In the genomic region with DNA sequence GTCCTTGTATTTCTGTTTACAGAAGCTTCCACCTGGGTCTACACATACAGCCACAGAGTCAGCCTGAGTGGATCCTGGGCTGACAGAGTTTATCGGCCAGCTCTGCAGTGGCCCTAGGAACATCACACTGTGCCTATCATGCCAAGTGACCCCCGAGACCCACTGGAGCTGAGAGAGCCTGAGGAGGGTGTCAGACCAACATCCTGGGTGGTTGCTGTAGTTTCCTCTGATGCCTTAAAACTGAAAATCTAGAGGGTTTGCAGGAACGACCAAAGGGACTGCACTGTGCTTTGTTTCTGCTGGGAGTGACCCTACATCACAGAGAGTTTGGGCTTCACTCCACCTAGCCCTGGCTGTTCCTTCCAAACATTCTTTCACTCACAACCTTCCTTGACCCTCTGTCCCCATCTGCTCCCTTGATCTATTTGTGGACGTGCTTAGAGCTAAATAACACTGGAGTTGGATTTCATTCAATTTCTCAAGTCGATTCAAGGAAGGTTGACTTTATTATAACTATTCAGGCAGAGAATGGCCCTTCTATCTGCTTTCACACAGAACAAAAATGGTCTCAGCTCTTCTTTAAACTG, we compare ENCODE assay signal across 14 cellular contexts. TPM values are rescaled to one million over a fixed set of nuclear protein-coding genes. Genes with fewer than 3 reads are reported as not detected.
A peak's percentile ranks its signal among the peaks of the same experiment; 100 is the strongest.
DNase-seq lines count a peak whose midpoint lies in the region; ATAC-seq and TF ChIP-seq lines count a peak whose summit lies in the region.
"Had no signal": no experiment of that assay in that cellular context is flagged by ENCODE, and none has a peak within 500 bp of the region (broad histone marks: within the 10 kb centered on the region; RNA-seq: fewer than 3 reads in every experiment).

No MANE protein-coding gene starts in this region.

- ATAC-seq in left cardiac atrium (peak; percentile 68 to 77), sciatic nerve (peak; percentile 72), GM18907 (IDR thresholded peaks at IDR 0.05; ENCODE audit: unreplicated experiment) (no peak)

- no peaks in the 10 kb centered on the region for H3K9me3 Mint-ChIP-seq in CD14-positive monocyte
- H3K9me3 Mint-ChIP-seq: CD8-positive, alpha-beta memory T cell; mesothelial cell of epicardium; neural progenitor cell had no signal

- H3K27ac Mint-ChIP-seq in CD14-positive monocyte, result peak overlapping the region; percentile 75 to 97 (median 94)
- H3K27ac Mint-ChIP-seq: CD8-positive, alpha-beta memory T cell; mesothelial cell of epicardium; neural progenitor cell had no signal

- intact Hi-C loops in CD14-positive monocyte (cut with micrococcal nuclease) (loop anchor here in 1 of 2 donors (10.0 kb wide), 1 partner anchor 198 kb away; no protein-coding TSS in a partner anchor), left cardiac atrium (cut with DNase I) (no loop called here), sciatic nerve (cut with DNase I) (no loop called here)

- no peak overlapping the region for H3K4me3 Mint-ChIP-seq in CD14-positive monocyte
- H3K4me3 Mint-ChIP-seq: CD8-positive, alpha-beta memory T cell; mesothelial cell of epicardium; neural progenitor cell had no signal

- no peak for TF ChIP-seq CTCF in CD14-positive monocyte (IDR thresholded peaks at IDR 0.05)

- H3K4me1 Mint-ChIP-seq in CD14-positive monocyte, result peaks cover 40% of the 10 kb centered on the region
- H3K4me1 Mint-ChIP-seq: CD8-positive, alpha-beta memory T cell had no signal

- H3K27me3 Mint-ChIP-seq in CD14-positive monocyte (ENCODE audit: low read depth in 3 of 3), result peaks cover 0 to 3% (median 1%) of the 10 kb centered on the region in 3 donors

- no peaks in the 10 kb centered on the region for H3K36me3 Mint-ChIP-seq in CD14-positive monocyte
- H3K36me3 Mint-ChIP-seq: mesothelial cell of epicardium, neural progenitor cell had no signal

- DNase-seq in CD14-positive monocyte (ENCODE audit: low spot score) (no peak), OCI-M1 (lab: John Stamatoyannopoulos, UW) (peak; percentile 65), left cardiac atrium (no peak), sciatic nerve (ENCODE audit: low spot score) (no peak), A172 (ENCODE audit: low spot score) (no peak), NCI-H2196 (lab: John Stamatoyannopoulos, UW; ENCODE audit: unreplicated experiment) (no peak), DMS153 (lab: John Stamatoyannopoulos, UW) (no peak)
- DNase-seq: NCI-H1048, NCI-H2107, NCI-H524 had no signal

RNA-seq across cellular contexts. Expression of gene MYLK4, which starts 18.1 kb away (rescaled TPM):
- polyA plus RNA-seq in CD14-positive monocyte, result under 1 TPM; 0.04 to 0.08 TPM
- total RNA-seq in left cardiac atrium (1 to 10 TPM; 1.6 to 2.6 TPM), sciatic nerve (0.98 TPM)
- total RNA-seq in A172 (2014; rRNA removed; shearing (Covaris generic)), result 0.12 and 0.24 TPM in 2 replicates

RNA-seq across cellular contexts. Expression of gene WRNIP1, which starts 32.6 kb away (rescaled TPM):
- 10 to 100 TPM; 17.5 to 17.8 TPM for polyA plus RNA-seq in CD14-positive monocyte
- 10 to 100 TPM; 34.8 to 36.9 TPM for total RNA-seq in left cardiac atrium
- total RNA-seq in sciatic nerve, result 30.8 TPM
- total RNA-seq in A172 (2014; rRNA removed; shearing (Covaris generic)), result 85.9 and 90.5 TPM in 2 replicates
